8 cellular contexts compared by ENCODE assay signal in genomic region chr7:128791968-128792319, GRCh38. TPM values are rescaled to one million over a fixed set of nuclear protein-coding genes. Genes with fewer than 3 reads are reported as not detected.
DNase-seq lines count a peak whose midpoint lies in the region; ATAC-seq lines count a peak whose summit lies in the region.

TSS of gene CCDC136 (plus strand) at chr7:128791968. CDS start at chr7:128792412, 444 bp downstream.

- DNase-seq in hippocampal formation (lab: John Stamatoyannopoulos, UW) (no peak), HT-29 (ENCODE audit: low spot score) (no peak)

- H3K9ac ChIP-seq in BLaER1 treated with 17β-estradiol and CSF1 and Interleukin-3, amounts not matched to agents 10 nM and 100 nM: peak within 1 kb of the TSS; percentile 66 to 89 (median 81)
- peak within 1 kb of the TSS; percentile 61 for H3K9ac ChIP-seq in mucosa of stomach (ENCODE audit: low read length)

- H3K4me1 ChIP-seq in BLaER1 treated with 17β-estradiol and CSF1 and Interleukin-3, amounts not matched to agents 10 nM and 100 nM: peaks cover 30 to 52% (median 37%) of the 10 kb centered on the region in 10 experiments
- peaks cover 7% of the 10 kb centered on the region for H3K4me1 ChIP-seq in mucosa of stomach (ENCODE audit: control insufficient read depth, insufficient read depth, low read length)

- no peaks in the 10 kb centered on the region for H3K9me3 ChIP-seq in BLaER1 treated with 17β-estradiol and CSF1 and Interleukin-3, amounts not matched to agents 10 nM and 100 nM (replicated peaks in 1 of 11)
- H3K9me3 ChIP-seq in KOPT-K1 (ENCODE audit: insufficient read depth, low read length, poor library complexity, severe bottlenecking) (no peaks in the 10 kb centered on the region), mucosa of stomach (ENCODE audit: control insufficient read depth, low read length) (no peaks in the 10 kb centered on the region)

- H3K4me3 ChIP-seq in BLaER1 treated with 17β-estradiol and CSF1 and Interleukin-3, amounts not matched to agents 10 nM and 100 nM: peak within 1 kb of the TSS; percentile 73 to 94 (median 84)
- no peak within 1 kb of the TSS for H3K4me3 ChIP-seq in mucosa of stomach (ENCODE audit: low read length)

- H3K27me3 ChIP-seq in BLaER1 treated with 17β-estradiol and CSF1 and Interleukin-3, amounts not matched to agents 10 nM and 100 nM: peaks cover 0 to 8% (median 0%) of the 10 kb centered on the region in 11 experiments; a peak in 5 of 22 replicates
- peaks cover 25% of the 10 kb centered on the region for H3K27me3 ChIP-seq in mucosa of stomach (ENCODE audit: control insufficient read depth, insufficient read depth, low read length)

- ATAC-seq in GM21526 (IDR thresholded peaks at IDR 0.05; ENCODE audit: low FRiP score, unreplicated experiment) (no peak), GM19328 (IDR thresholded peaks at IDR 0.05; ENCODE audit: unreplicated experiment) (no peak)

- no peaks in the 10 kb centered on the region for H4K20me1 ChIP-seq in BLaER1 treated with 17β-estradiol and CSF1 and Interleukin-3, amounts not matched to agents 10 nM and 100 nM

- peak within 1 kb of the TSS; percentile 42 to 75 (median 71); a peak in 21 of 22 replicates for H3K27ac ChIP-seq in BLaER1 treated with 17β-estradiol and CSF1 and Interleukin-3, amounts not matched to agents 10 nM and 100 nM
- H3K27ac ChIP-seq in KOPT-K1 (ENCODE audit: low read depth, low read length, poor library complexity, severe bottlenecking): peak within 1 kb of the TSS; percentile 51
- peak within 1 kb of the TSS; percentile 19 for H3K27ac ChIP-seq in cingulate gyrus (ENCODE audit: low read depth, low read length)

- H3K36me3 ChIP-seq in BLaER1 treated with 17β-estradiol and CSF1 and Interleukin-3, amounts not matched to agents 10 nM and 100 nM: peaks cover 0 to 25% (median 17%) of the 10 kb centered on the region in 11 experiments; a peak in 16 of 22 replicates
- H3K36me3 ChIP-seq in KOPT-K1 (ENCODE audit: insufficient read depth, low read length) (peaks cover 17% of the 10 kb centered on the region; the same call in 1 of the 2 replicates), mucosa of stomach (ENCODE audit: control insufficient read depth, insufficient read depth, low read length) (no peaks in the 10 kb centered on the region)

- peak within 1 kb of the TSS; percentile 90 to 99 (median 94) for H3K4me2 ChIP-seq in BLaER1 treated with 17β-estradiol and CSF1 and Interleukin-3, amounts not matched to agents 10 nM and 100 nM

RNA-seq across cellular contexts. Expression of gene CCDC136, which starts in this region (rescaled TPM):
- total RNA-seq in HT-29 (2014; rRNA removed; shearing (Covaris generic)): not detected in 2 replicates

Comparison
In these comparisons a context has a peak if more than half of its experiments do, and no peak if none do; other contexts are left out.
1. H3K27ac ChIP-seq: peak in every context shown above with its lines; median percentile 71 in BLaER1 treated with 17β-estradiol and CSF1 and Interleukin-3, amounts not matched to agents 10 nM and 100 nM; 51 in KOPT-K1; 19 in cingulate gyrus.